In genomic region chr1:99005537-99005942, GRCh38 we compare ENCODE assay signal across 1 cellular context.
TF ChIP-seq lines count a peak whose summit lies in the region.

No MANE protein-coding gene starts in this region.

TF ChIP-seq in WTC11, 78 proteins besides CTCF, POLR2A, EP300 and RAD21 (continued from another document):
- TF ChIP-seq E2F4 (CRISPR knock-in tag; IDR thresholded peaks at IDR 0.05; ENCODE audit: borderline replicate concordance, low read depth), result no peak
TF ChIP-seq in WTC11: peak in this region for 0.
